In the genomic region with DNA sequence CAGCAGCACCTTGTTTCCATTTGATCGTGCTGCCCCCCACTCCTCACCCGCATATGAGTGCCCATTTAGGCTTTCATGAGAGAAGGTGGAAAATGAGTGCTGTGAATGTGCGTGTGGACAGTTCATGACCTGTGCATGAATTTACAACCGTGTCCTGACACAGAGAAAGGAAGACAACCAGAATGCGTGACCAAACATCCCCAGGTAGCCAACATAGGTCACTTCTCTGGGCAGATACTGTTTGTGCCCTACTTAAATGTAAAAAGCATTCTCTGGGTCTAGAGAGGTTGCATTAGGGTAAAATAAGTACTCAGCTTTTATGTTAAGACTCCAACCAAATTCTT, we compare ENCODE assay signal across 19 cellular contexts.
DNase-seq lines count a peak whose midpoint lies in the region; ATAC-seq, FAIRE-seq and TF ChIP-seq lines count a peak whose summit lies in the region.
"Had no signal": no experiment of that assay in that cellular context is flagged by ENCODE, and none has a peak within 500 bp of the region (broad histone marks: within the 10 kb centered on the region; RNA-seq: fewer than 3 reads in every experiment).

No MANE protein-coding gene starts in this region.

- H3K4me3 Mint-ChIP-seq in brain (peak overlapping the region in 1 of 5 experiments; percentile 44), nephron progenitor cell (no peak overlapping the region)
- H3K4me3 Mint-ChIP-seq: CD4-positive, CD25-positive, alpha-beta regulatory T cell had no signal

- H3K27ac ChIP-seq in kidney (ENCODE audit: low read depth in 2 of 2, low read length in 2 of 2) (peak overlapping the region; percentile 85 to 97), uterus (peak overlapping the region; percentile 53 to 54), upper lobe of left lung (no peak overlapping the region)
- H3K27ac ChIP-seq: SJSA1 had no signal

- H3K27me3 ChIP-seq in uterus (no peaks in the 10 kb centered on the region), MG63 (no peaks in the 10 kb centered on the region), upper lobe of left lung (no peaks in the 10 kb centered on the region)
- H3K27me3 ChIP-seq: SJSA1 had no signal

- H3K9me3 ChIP-seq in kidney (ENCODE audit: control insufficient read depth in 1 of 2, low read length in 2 of 2) = no peaks in the 10 kb centered on the region
- H3K9me3 ChIP-seq in uterus = no peaks in the 10 kb centered on the region
- H3K9me3 ChIP-seq in MG63 = no peaks in the 10 kb centered on the region
- H3K9me3 ChIP-seq in upper lobe of left lung = no peaks in the 10 kb centered on the region
- H3K9me3 ChIP-seq: SJSA1 had no signal

- TF ChIP-seq CTCF in brain (conservative IDR thresholded peaks at IDR 0.05) (no peak), kidney (IDR thresholded peaks at IDR 0.05; ENCODE audit: borderline replicate concordance, extremely low read depth, insufficient read depth) (no peak), nephron progenitor cell (IDR thresholded peaks at IDR 0.05) (no peak), uterus (IDR thresholded peaks at IDR 0.05) (no peak), upper lobe of left lung (IDR thresholded peaks at IDR 0.05) (no peak)

- H3K27ac Mint-ChIP-seq in brain (peak overlapping the region in 3 of 5 experiments; percentile 6 to 63 (median 33)), nephron progenitor cell (peak overlapping the region; percentile 67)
- H3K27ac Mint-ChIP-seq: CD4-positive, CD25-positive, alpha-beta regulatory T cell had no signal

- DNase-seq in kidney (no peak), nephron progenitor cell (no peak), uterus (no peak), MG63 (no peak), globus pallidus (ENCODE audit: low spot score) (no peak), upper lobe of left lung (no peak)
- DNase-seq: CD4-positive, CD25-positive, alpha-beta regulatory T cell; KBM-7; NCI-H1105; NCI-H2029 treated with DMSO at 0.1 percent for 48 hours; NCI-H2171; NCI-H345; NCI-H524 treated with DMSO at 0.1 percent for 48 hours; NCI-H82; OCI-M1 had no signal

- H3K36me3 Mint-ChIP-seq in brain (no peaks in the 10 kb centered on the region), nephron progenitor cell (ENCODE audit: low read depth) (no peaks in the 10 kb centered on the region)
- H3K36me3 Mint-ChIP-seq: CD4-positive, CD25-positive, alpha-beta regulatory T cell had no signal

- H3K9me3 Mint-ChIP-seq in brain (peaks cover 0 to 3% (median 0%) of the 10 kb centered on the region in 5 experiments), nephron progenitor cell (peaks cover 17% of the 10 kb centered on the region)

- H3K36me3 ChIP-seq in kidney (ENCODE audit: control insufficient read depth in 1 of 2, insufficient read depth in 2 of 2, low read length in 2 of 2) (no peaks in the 10 kb centered on the region), uterus (no peaks in the 10 kb centered on the region), MG63 (no peaks in the 10 kb centered on the region), upper lobe of left lung (no peaks in the 10 kb centered on the region)
- H3K36me3 ChIP-seq: SJSA1 had no signal

- WGBS in upper lobe of left lung, 2 donors = 70 to 93% methylated on average over 5 of the region's 5 CpGs

- H3K4me1 Mint-ChIP-seq in brain (peaks cover 21% of the 10 kb centered on the region), nephron progenitor cell (peaks cover 44% of the 10 kb centered on the region)

- H3K4me1 ChIP-seq in kidney (ENCODE audit: control insufficient read depth in 1 of 2, insufficient read depth in 1 of 2, low read depth in 1 of 2, low read length in 2 of 2) (peaks cover 8 to 35% of the 10 kb centered on the region in 2 donors), uterus (no peaks in the 10 kb centered on the region), upper lobe of left lung (no peaks in the 10 kb centered on the region)
- H3K4me1 ChIP-seq: SJSA1 had no signal

- no peak for TF ChIP-seq EP300 in upper lobe of left lung (IDR thresholded peaks at IDR 0.05)

- H3K4me3 ChIP-seq in kidney (ENCODE audit: low read length in 2 of 2) = peak overlapping the region; percentile 35 to 46
- no peak overlapping the region for H3K4me3 ChIP-seq in uterus
- H3K4me3 ChIP-seq in MG63 = no peak overlapping the region
- no peak overlapping the region for H3K4me3 ChIP-seq in upper lobe of left lung
- H3K4me3 ChIP-seq: SJSA1 had no signal

- peak overlapping the region; percentile 56 to 59 for H3K9ac ChIP-seq in kidney (ENCODE audit: low read length in 2 of 2)

- intact Hi-C loops in kidney (cut with DNase I) = no loop called here
- intact Hi-C loops in uterus (cut with DNase I; ENCODE audit: low total_unique reads) = no loop called here

- no peak for FAIRE-seq in kidney (lab: Jason Lieb, UNC)
- FAIRE-seq: GM19239, H54 had no signal

- H3K27me3 Mint-ChIP-seq in brain (peaks cover 9% of the 10 kb centered on the region), nephron progenitor cell (ENCODE audit: low read depth, poor library complexity) (peaks cover 2% of the 10 kb centered on the region)

- TF ChIP-seq POLR2A in uterus (IDR thresholded peaks at IDR 0.05) (no peak), upper lobe of left lung (IDR thresholded peaks at IDR 0.05) (no peak)

- no peak for ATAC-seq in upper lobe of left lung (ENCODE audit: low FRiP score in 2 of 2)

Comparison
In these comparisons a context has a peak if more than half of its experiments do, and no peak if none do; other contexts are left out.
1. H3K27ac ChIP-seq: peak in kidney (2 of 2) and uterus (2 of 2); none in upper lobe of left lung (0 of 4).
2. H3K4me3 ChIP-seq: peak in kidney (2 of 2); none in uterus (0 of 2), MG63 (single experiment) and upper lobe of left lung (0 of 4).